Comparison of ENCODE assay signal across 13 cellular contexts in the genomic region with DNA sequence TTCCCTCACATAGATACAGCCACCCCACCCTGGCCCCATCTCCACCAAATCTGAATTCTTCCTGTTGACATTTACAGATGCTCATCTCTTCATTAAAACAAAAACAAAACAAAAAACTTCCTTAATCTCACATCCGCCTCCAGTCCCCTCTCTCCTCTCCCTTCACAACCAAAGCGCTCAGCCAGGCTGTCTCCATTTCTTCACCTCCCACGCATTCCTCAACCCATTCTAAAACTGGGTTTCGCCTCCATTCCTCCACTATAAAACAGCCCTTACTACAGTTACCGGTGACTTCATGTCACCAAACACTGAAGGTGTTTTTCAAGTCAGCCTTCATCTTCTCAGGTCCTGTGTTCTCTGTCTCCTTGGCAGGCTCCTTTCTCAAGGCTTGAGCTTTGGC. TPM values are rescaled to one million over a fixed set of nuclear protein-coding genes. Genes with fewer than 3 reads are reported as not detected.
DNase-seq lines count a peak whose midpoint lies in the region; ATAC-seq, FAIRE-seq and TF ChIP-seq lines count a peak whose summit lies in the region.
"Had no signal": no experiment of that assay in that cellular context is flagged by ENCODE, and none has a peak within 500 bp of the region (broad histone marks: within the 10 kb centered on the region; RNA-seq: fewer than 3 reads in every experiment).

No MANE protein-coding gene starts in this region.

- no peak overlapping the region for H2BK5ac ChIP-seq in H9 (ENCODE audit: insufficient read length, low read length)

- H2AK5ac ChIP-seq in H9 (ENCODE audit: insufficient read length, low read length): no peak overlapping the region

- no peak overlapping the region for H3K4me2 ChIP-seq in H9 (ENCODE audit: insufficient read depth, insufficient read length, low read length)
- peak overlapping the region; percentile 72 for H3K4me2 ChIP-seq in astrocyte (ENCODE audit: low read length)

- H4K8ac ChIP-seq in H9 (replicated peaks; ENCODE audit: insufficient read length, low read depth, low read length): no peak overlapping the region

- no peak overlapping the region for H4K5ac ChIP-seq in H9 (ENCODE audit: insufficient read length, low read depth, low read length)

- TF ChIP-seq POLR2A in thyroid gland (IDR thresholded peaks at IDR 0.05): no peak

- H3K27me3 Mint-ChIP-seq in H9 (ENCODE audit: low read depth) (no peaks in the 10 kb centered on the region; the same call in 1 of the 2 replicates), astrocyte (ENCODE audit: low read depth, unreplicated experiment) (no peaks in the 10 kb centered on the region)

- H3K4me1 Mint-ChIP-seq in H9 (peaks cover 39 to 42% of the 10 kb centered on the region in 2 experiments), astrocyte (ENCODE audit: low read depth, unreplicated experiment) (peaks cover 20% of the 10 kb centered on the region)

- ATAC-seq in left lung (peak; percentile 15), sciatic nerve (peak; percentile 13), HG03196 (IDR thresholded peaks at IDR 0.05; ENCODE audit: unreplicated experiment) (no peak), HG02884 (IDR thresholded peaks at IDR 0.05; ENCODE audit: unreplicated experiment) (no peak)
- ATAC-seq: stimulated activated naive CD8-positive, alpha-beta T cell treated with anti-CD3 and anti-CD28 coated beads, Interleukin-15, Interleukin-2, amounts not matched to agents 100 U/mL and 50 U/mL, for 24 hours had no signal

- H3K27ac Mint-ChIP-seq in H9: peak overlapping the region in 2 of 3 experiments; percentile 37 to 40; a peak in 4 of 7 replicates
- H3K27ac Mint-ChIP-seq in astrocyte (ENCODE audit: unreplicated experiment): no peak overlapping the region

- H3K4me3 Mint-ChIP-seq in H9 (peak overlapping the region in 1 of 2 experiments; percentile 8; a peak in 2 of 5 replicates), astrocyte (ENCODE audit: unreplicated experiment) (no peak overlapping the region)

- no peak overlapping the region for H3K4ac ChIP-seq in H9 (ENCODE audit: low read depth, low read length)

- H2AFZ ChIP-seq in H9 (ENCODE audit: low read length) (no peak overlapping the region), astrocyte (ENCODE audit: low read depth, low read length) (no peak overlapping the region)

- H3K56ac ChIP-seq in H9 (ENCODE audit: insufficient read length, low read depth, low read length): no peak overlapping the region

- H3K27ac ChIP-seq in H9 (ENCODE audit: insufficient read length, low read depth, low read length) (no peak overlapping the region), astrocyte (ENCODE audit: low read depth, low read length) (no peak overlapping the region), left lung (no peak overlapping the region), thyroid gland (no peak overlapping the region)
- H3K27ac ChIP-seq: SK-N-MC had no signal

- H3K9me3 Mint-ChIP-seq in H9 (no peaks in the 10 kb centered on the region), astrocyte (ENCODE audit: unreplicated experiment) (peaks cover 2% of the 10 kb centered on the region)

- no peaks in the 10 kb centered on the region for H3K36me3 ChIP-seq in astrocyte (ENCODE audit: insufficient read depth, low read length)
- no peaks in the 10 kb centered on the region for H3K36me3 ChIP-seq in left lung
- no peaks in the 10 kb centered on the region for H3K36me3 ChIP-seq in thyroid gland

- H3K23me2 ChIP-seq in H9 (ENCODE audit: insufficient read length, low read depth, low read length, poor library complexity, severe bottlenecking): no peaks in the 10 kb centered on the region

- H3K18ac ChIP-seq in H9 (ENCODE audit: insufficient read length, low read depth, low read length): no peak overlapping the region

- no peak for TF ChIP-seq CTCF in H9 (conservative IDR thresholded peaks at IDR 0.05)
- TF ChIP-seq CTCF in astrocyte (IDR thresholded peaks at IDR 0.05; ENCODE audit: insufficient read depth, low read depth, low read length): no peak
- TF ChIP-seq CTCF in left lung (IDR thresholded peaks at IDR 0.05): no peak
- no peak for TF ChIP-seq CTCF in thyroid gland (IDR thresholded peaks at IDR 0.05)

- H2BK15ac ChIP-seq in H9 (ENCODE audit: low read depth, low read length): no peak overlapping the region

- H3K79me2 ChIP-seq in H9 (ENCODE audit: insufficient read depth, low read length): no peaks in the 10 kb centered on the region
- no peaks in the 10 kb centered on the region for H3K79me2 ChIP-seq in astrocyte (ENCODE audit: insufficient read depth, low read length)

- no peak for FAIRE-seq in astrocyte (lab: Jason Lieb, UNC)
- FAIRE-seq: G401.6 had no signal

- no peaks in the 10 kb centered on the region for H3K9me3 ChIP-seq in H9 (ENCODE audit: control insufficient read depth, low read depth, low read length)
- no peaks in the 10 kb centered on the region for H3K9me3 ChIP-seq in astrocyte (ENCODE audit: insufficient read depth, low read depth, low read length)
- H3K9me3 ChIP-seq in left lung: no peaks in the 10 kb centered on the region
- no peaks in the 10 kb centered on the region for H3K9me3 ChIP-seq in thyroid gland
- H3K9me3 ChIP-seq: mucosa of descending colon had no signal

- H3K27me3 ChIP-seq in H9 (ENCODE audit: insufficient read depth, low read length) (no peaks in the 10 kb centered on the region), astrocyte (ENCODE audit: insufficient read depth, low read length) (no peaks in the 10 kb centered on the region), left lung (no peaks in the 10 kb centered on the region), thyroid gland (no peaks in the 10 kb centered on the region)

- 100% methylated on average over 1 of the region's 5 CpGs for WGBS in H9 (ENCODE audit: extremely low coverage, insufficient read length, low lambda C conversion rate)
- 76 to 79% methylated on average over 5 of the region's 5 CpGs for WGBS in thyroid gland, 2 donors

- H3K4me3 ChIP-seq in astrocyte (ENCODE audit: insufficient read depth, low read depth, low read length) (no peak overlapping the region), left lung (no peak overlapping the region), thyroid gland (replicated peaks in 1 of 3) (no peak overlapping the region)
- H3K4me3 ChIP-seq: mucosa of descending colon, SK-N-MC had no signal

- no peak overlapping the region for H3K23ac ChIP-seq in H9 (ENCODE audit: insufficient read length, low read depth, low read length)

- H2BK120ac ChIP-seq in H9 (ENCODE audit: low read depth, low read length, poor library complexity, severe bottlenecking): no peak overlapping the region

- peaks cover 7% of the 10 kb centered on the region; the same call in 1 of the 2 replicates for H3K4me1 ChIP-seq in H9 (ENCODE audit: insufficient read depth, low read length)
- peaks cover 15% of the 10 kb centered on the region for H3K4me1 ChIP-seq in astrocyte (ENCODE audit: insufficient read depth, low read length)
- H3K4me1 ChIP-seq in left lung: no peaks in the 10 kb centered on the region
- peaks cover 8% of the 10 kb centered on the region in 2 donors for H3K4me1 ChIP-seq in thyroid gland

- H3K36me3 Mint-ChIP-seq in H9 (ENCODE audit: insufficient read depth in 1 of 3, low read depth in 3 of 3) (no peaks in the 10 kb centered on the region), astrocyte (ENCODE audit: low read depth, unreplicated experiment) (peaks cover 13% of the 10 kb centered on the region)

- no peak overlapping the region for H3K14ac ChIP-seq in H9 (ENCODE audit: insufficient read depth, low read length)

- H4K20me1 ChIP-seq in H9 (ENCODE audit: control insufficient read depth, insufficient read depth, insufficient read length) (no peaks in the 10 kb centered on the region), astrocyte (ENCODE audit: insufficient read depth, low read length) (peaks cover 46% of the 10 kb centered on the region)

- DNase-seq in H9 (no peak), astrocyte (ENCODE audit: low read depth) (no peak), left lung (no peak), sciatic nerve (ENCODE audit: low spot score) (no peak), thyroid gland (no peak), AG20443 (ENCODE audit: low spot score) (no peak)
- DNase-seq: activated CD8-positive, alpha-beta memory T cell treated with anti-CD3 and anti-CD28 coated beads, Interleukin-2, amount 50 U/mL, for 4 hours; stimulated activated naive CD8-positive, alpha-beta T cell treated with anti-CD3 and anti-CD28 coated beads, Interleukin-15, Interleukin-2, amounts not matched to agents 100 U/mL and 50 U/mL, for 24 hours had no signal

- H3K79me1 ChIP-seq in H9 (ENCODE audit: insufficient read depth, low read depth, low read length, poor library complexity, severe bottlenecking): no peaks in the 10 kb centered on the region

- no peak overlapping the region for H3T11ph ChIP-seq in H9 (ENCODE audit: low read length)

- no peak overlapping the region for H2BK20ac ChIP-seq in H9 (ENCODE audit: low read depth, low read length, poor library complexity, severe bottlenecking)

- H3K9ac ChIP-seq in H9 (ENCODE audit: extremely low read depth, insufficient read length, low read length) (no peak overlapping the region), astrocyte (ENCODE audit: low read length) (peak overlapping the region; percentile 62)

- H4K91ac ChIP-seq in H9 (ENCODE audit: insufficient read length, low read depth, low read length): no peak overlapping the region

- H2BK12ac ChIP-seq in H9 (ENCODE audit: insufficient read length, low read depth, low read length): no peak overlapping the region

- intact Hi-C loops in left lung (cut with DNase I) (no loop called here), sciatic nerve (cut with DNase I) (no loop called here), thyroid gland (cut with DNase I) (no loop called here)

RNA-seq across cellular contexts. Expression of a gene that starts 9.6 kb away (rescaled TPM):
- total RNA-seq in H9 (2021) (9.4 and 9.9 TPM in 2 replicates), astrocyte (6.7 and 6.8 TPM in 2 replicates), left lung (1 to 10 TPM; 6.4 to 9.0 TPM), sciatic nerve (13.2 TPM), thyroid gland (10 to 100 TPM in 1 of 4 donors, 1 to 10 TPM in 3; 7.4 to 12.9 (median 8.8) TPM)

RNA-seq across cellular contexts. Expression of a gene that starts 15.3 kb away (rescaled TPM):
- total RNA-seq in H9 (2021): 10.2 and 10.6 TPM in 2 replicates
- total RNA-seq in astrocyte: 32.6 and 37.2 TPM in 2 replicates
- 10 to 100 TPM; 24.1 to 39.5 TPM for total RNA-seq in left lung
- total RNA-seq in sciatic nerve: 30.8 TPM
- 10 to 100 TPM; 17.6 to 28.4 (median 21.4) TPM for total RNA-seq in thyroid gland

RNA-seq across cellular contexts. Expression of a gene that starts 26.9 kb away (rescaled TPM):
- 20.7 and 24.9 TPM in 2 replicates for total RNA-seq in H9 (2021)
- 36.1 and 40.5 TPM in 2 replicates for total RNA-seq in astrocyte
- total RNA-seq in left lung: 10 to 100 TPM; 27.4 to 31.0 TPM
- 46.4 TPM for total RNA-seq in sciatic nerve
- 10 to 100 TPM; 23.1 to 56.5 (median 29.0) TPM for total RNA-seq in thyroid gland

Comparison
In these comparisons a context has a peak if more than half of its experiments do, and no peak if none do; other contexts are left out.
1. ATAC-seq: peak in left lung (single experiment) and sciatic nerve (single experiment); none in HG03196 (single experiment) and HG02884 (single experiment).